In the genomic region with DNA sequence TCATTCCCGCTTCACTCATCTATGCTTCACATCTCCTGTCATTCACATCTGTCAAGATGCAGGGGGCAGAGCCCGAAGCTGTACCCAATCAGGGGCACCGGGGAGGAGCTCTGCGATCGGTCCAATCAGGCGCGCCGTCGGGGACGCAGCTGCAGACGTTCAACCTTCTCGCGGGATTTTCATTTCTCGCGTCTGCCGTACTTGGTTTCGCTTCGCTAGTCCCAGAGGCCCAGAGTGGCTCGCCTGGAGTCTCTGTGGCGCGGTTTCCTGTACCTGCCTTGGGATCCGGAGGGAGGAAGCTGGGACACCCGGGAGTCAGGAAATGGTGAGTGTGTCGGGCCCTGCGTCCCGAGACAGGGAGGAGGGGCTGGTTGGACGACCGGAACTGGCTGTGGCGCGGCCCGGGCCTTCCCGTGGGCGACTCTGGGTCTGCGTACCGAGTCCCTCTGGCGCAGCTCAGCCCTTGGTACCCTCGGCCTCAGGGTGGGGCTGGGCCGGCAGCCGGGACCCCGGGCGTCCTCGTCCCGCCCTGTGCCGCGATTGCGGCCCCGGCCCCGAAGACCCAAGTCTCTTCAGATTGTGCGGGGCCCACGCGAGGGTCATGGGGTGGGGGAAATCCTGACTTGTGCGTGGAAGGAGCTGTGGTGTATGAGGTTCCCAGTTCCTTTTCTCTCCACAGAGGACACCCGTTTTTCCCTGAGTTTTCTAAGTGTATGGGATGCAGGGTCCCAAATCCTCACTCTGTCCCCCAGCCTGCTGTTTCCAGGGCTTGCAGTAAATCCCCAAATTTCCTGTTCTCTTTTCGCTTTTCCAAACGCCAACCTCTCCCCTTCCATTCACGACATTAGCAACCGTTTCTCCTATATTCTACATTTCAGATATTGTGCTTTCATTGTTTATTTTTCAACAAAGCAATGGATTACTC, we compare ENCODE assay signal across 1 cellular context.
TF ChIP-seq lines count a peak whose summit lies in the region.

ZNF136 (plus strand) TSS at position 215 of the 925 bp plus-strand sequence; CDS start at position 323, 108 bp downstream.

TF ChIP-seq in HepG2, 621 proteins besides CTCF, POLR2A, EP300 and RAD21 (continued from another document and continues in another):
- TF ChIP-seq, protein P1, sequence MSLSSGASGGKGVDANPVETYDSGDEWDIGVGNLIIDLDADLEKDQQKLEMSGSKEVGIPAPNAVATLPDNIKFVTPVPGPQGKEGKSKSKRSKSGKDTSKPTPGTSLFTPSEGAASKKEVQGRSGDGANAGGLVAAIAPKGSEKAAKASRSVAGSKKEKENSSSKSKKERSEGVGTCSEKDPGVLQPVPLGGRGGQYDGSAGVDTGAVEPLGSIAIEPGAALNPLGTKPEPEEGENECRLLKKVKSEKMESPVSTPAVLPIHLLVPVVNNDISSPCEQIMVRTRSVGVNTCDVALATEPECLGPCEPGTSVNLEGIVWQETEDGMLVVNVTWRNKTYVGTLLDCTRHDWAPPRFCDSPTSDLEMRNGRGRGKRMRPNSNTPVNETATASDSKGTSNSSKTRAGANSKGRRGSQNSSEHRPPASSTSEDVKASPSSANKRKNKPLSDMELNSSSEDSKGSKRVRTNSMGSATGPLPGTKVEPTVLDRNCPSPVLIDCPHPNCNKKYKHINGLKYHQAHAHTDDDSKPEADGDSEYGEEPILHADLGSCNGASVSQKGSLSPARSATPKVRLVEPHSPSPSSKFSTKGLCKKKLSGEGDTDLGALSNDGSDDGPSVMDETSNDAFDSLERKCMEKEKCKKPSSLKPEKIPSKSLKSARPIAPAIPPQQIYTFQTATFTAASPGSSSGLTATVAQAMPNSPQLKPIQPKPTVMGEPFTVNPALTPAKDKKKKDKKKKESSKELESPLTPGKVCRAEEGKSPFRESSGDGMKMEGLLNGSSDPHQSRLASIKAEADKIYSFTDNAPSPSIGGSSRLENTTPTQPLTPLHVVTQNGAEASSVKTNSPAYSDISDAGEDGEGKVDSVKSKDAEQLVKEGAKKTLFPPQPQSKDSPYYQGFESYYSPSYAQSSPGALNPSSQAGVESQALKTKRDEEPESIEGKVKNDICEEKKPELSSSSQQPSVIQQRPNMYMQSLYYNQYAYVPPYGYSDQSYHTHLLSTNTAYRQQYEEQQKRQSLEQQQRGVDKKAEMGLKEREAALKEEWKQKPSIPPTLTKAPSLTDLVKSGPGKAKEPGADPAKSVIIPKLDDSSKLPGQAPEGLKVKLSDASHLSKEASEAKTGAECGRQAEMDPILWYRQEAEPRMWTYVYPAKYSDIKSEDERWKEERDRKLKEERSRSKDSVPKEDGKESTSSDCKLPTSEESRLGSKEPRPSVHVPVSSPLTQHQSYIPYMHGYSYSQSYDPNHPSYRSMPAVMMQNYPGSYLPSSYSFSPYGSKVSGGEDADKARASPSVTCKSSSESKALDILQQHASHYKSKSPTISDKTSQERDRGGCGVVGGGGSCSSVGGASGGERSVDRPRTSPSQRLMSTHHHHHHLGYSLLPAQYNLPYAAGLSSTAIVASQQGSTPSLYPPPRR (CRISPR knock-in tag; IDR thresholded peaks at IDR 0.05; ENCODE audit: borderline replicate concordance) = no peak
- peak; percentile 26; the same call in 1 of the 2 replicates for TF ChIP-seq KLF6 (CRISPR knock-in tag; IDR thresholded peaks at IDR 0.05)
- no peak for TF ChIP-seq ONECUT2 (CRISPR knock-in tag; IDR thresholded peaks at IDR 0.05)
- TF ChIP-seq, protein P2, sequence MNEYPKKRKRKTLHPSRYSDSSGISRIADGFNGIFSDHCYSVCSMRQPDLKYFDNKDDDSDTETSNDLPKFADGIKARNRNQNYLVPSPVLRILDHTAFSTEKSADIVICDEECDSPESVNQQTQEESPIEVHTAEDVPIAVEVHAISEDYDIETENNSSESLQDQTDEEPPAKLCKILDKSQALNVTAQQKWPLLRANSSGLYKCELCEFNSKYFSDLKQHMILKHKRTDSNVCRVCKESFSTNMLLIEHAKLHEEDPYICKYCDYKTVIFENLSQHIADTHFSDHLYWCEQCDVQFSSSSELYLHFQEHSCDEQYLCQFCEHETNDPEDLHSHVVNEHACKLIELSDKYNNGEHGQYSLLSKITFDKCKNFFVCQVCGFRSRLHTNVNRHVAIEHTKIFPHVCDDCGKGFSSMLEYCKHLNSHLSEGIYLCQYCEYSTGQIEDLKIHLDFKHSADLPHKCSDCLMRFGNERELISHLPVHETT (CRISPR knock-in tag; conservative IDR thresholded peaks at IDR 0.05) = 0 out of 2 replicates have a peak, but pooled peaks have one; percentile 59
- peak; percentile 81 for TF ChIP-seq THAP11 (CRISPR knock-in tag; IDR thresholded peaks at IDR 0.05)
- TF ChIP-seq TEAD2 (CRISPR knock-in tag; IDR thresholded peaks at IDR 0.05) = no peak
- TF ChIP-seq, protein P3, sequence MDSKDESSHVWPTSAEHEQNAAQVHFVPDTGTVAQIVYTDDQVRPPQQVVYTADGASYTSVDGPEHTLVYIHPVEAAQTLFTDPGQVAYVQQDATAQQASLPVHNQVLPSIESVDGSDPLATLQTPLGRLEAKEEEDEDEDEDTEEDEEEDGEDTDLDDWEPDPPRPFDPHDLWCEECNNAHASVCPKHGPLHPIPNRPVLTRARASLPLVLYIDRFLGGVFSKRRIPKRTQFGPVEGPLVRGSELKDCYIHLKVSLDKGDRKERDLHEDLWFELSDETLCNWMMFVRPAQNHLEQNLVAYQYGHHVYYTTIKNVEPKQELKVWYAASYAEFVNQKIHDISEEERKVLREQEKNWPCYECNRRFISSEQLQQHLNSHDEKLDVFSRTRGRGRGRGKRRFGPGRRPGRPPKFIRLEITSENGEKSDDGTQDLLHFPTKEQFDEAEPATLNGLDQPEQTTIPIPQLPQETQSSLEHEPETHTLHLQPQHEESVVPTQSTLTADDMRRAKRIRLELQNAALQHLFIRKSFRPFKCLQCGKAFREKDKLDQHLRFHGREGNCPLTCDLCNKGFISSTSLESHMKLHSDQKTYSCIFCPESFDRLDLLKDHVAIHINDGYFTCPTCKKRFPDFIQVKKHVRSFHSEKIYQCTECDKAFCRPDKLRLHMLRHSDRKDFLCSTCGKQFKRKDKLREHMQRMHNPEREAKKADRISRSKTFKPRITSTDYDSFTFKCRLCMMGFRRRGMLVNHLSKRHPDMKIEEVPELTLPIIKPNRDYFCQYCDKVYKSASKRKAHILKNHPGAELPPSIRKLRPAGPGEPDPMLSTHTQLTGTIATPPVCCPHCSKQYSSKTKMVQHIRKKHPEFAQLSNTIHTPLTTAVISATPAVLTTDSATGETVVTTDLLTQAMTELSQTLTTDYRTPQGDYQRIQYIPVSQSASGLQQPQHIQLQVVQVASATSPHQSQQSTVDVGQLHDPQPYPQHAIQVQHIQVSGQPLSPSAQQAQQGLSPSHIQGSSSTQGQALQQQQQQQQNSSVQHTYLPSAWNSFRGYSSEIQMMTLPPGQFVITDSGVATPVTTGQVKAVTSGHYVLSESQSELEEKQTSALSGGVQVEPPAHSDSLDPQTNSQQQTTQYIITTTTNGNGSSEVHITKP (CRISPR knock-in tag; IDR thresholded peaks at IDR 0.05; ENCODE audit: low read depth) = no peak
- TF ChIP-seq MTF2 (CRISPR knock-in tag; IDR thresholded peaks at IDR 0.05; ENCODE audit: borderline replicate concordance) = no peak
- TF ChIP-seq, protein P4, sequence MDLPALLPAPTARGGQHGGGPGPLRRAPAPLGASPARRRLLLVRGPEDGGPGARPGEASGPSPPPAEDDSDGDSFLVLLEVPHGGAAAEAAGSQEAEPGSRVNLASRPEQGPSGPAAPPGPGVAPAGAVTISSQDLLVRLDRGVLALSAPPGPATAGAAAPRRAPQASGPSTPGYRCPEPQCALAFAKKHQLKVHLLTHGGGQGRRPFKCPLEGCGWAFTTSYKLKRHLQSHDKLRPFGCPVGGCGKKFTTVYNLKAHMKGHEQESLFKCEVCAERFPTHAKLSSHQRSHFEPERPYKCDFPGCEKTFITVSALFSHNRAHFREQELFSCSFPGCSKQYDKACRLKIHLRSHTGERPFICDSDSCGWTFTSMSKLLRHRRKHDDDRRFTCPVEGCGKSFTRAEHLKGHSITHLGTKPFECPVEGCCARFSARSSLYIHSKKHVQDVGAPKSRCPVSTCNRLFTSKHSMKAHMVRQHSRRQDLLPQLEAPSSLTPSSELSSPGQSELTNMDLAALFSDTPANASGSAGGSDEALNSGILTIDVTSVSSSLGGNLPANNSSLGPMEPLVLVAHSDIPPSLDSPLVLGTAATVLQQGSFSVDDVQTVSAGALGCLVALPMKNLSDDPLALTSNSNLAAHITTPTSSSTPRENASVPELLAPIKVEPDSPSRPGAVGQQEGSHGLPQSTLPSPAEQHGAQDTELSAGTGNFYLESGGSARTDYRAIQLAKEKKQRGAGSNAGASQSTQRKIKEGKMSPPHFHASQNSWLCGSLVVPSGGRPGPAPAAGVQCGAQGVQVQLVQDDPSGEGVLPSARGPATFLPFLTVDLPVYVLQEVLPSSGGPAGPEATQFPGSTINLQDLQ (CRISPR knock-in tag; IDR thresholded peaks at IDR 0.05) = 0 out of 2 replicates have a peak, but pooled peaks have one; percentile 73
- TF ChIP-seq ZNF605 (CRISPR knock-in tag; IDR thresholded peaks at IDR 0.05) = no peak
- no peak; the same call in 1 of the 2 replicates for TF ChIP-seq SP4 (CRISPR knock-in tag; IDR thresholded peaks at IDR 0.05)
- peak; percentile 60 for TF ChIP-seq CREM (IDR thresholded peaks at IDR 0.05)
- TF ChIP-seq CREM (CRISPR knock-in tag; IDR thresholded peaks at IDR 0.05) = no peak
- no peak for TF ChIP-seq NR2F1 (CRISPR knock-in tag; IDR thresholded peaks at IDR 0.05)
- peak; percentile 39; the same call in 1 of the 2 replicates for TF ChIP-seq TFDP1 (CRISPR knock-in tag; IDR thresholded peaks at IDR 0.05; ENCODE audit: borderline replicate concordance)
- no peak for TF ChIP-seq ZKSCAN5 (CRISPR knock-in tag; IDR thresholded peaks at IDR 0.05)
- TF ChIP-seq KAT8 (CRISPR knock-in tag; IDR thresholded peaks at IDR 0.05) = peak; percentile 87
- TF ChIP-seq, protein P5, sequence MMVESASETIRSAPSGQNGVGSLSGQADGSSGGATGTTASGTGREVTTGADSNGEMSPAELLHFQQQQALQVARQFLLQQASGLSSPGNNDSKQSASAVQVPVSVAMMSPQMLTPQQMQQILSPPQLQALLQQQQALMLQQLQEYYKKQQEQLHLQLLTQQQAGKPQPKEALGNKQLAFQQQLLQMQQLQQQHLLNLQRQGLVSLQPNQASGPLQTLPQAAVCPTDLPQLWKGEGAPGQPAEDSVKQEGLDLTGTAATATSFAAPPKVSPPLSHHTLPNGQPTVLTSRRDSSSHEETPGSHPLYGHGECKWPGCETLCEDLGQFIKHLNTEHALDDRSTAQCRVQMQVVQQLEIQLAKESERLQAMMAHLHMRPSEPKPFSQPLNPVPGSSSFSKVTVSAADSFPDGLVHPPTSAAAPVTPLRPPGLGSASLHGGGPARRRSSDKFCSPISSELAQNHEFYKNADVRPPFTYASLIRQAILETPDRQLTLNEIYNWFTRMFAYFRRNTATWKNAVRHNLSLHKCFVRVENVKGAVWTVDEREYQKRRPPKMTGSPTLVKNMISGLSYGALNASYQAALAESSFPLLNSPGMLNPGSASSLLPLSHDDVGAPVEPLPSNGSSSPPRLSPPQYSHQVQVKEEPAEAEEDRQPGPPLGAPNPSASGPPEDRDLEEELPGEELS (CRISPR knock-in tag; IDR thresholded peaks at IDR 0.05) = no peak; the same call in 1 of the 2 replicates
- no peak for TF ChIP-seq ZNF850 (CRISPR knock-in tag; conservative IDR thresholded peaks at IDR 0.05)
- peak; percentile 66 for TF ChIP-seq MED1 (CRISPR knock-in tag; IDR thresholded peaks at IDR 0.05)
- TF ChIP-seq E2F1 (CRISPR knock-in tag; IDR thresholded peaks at IDR 0.05) = no peak; the same call in 1 of the 2 replicates
- no peak for TF ChIP-seq ZNF549 (CRISPR knock-in tag; IDR thresholded peaks at IDR 0.05)
- TF ChIP-seq, protein P6, sequence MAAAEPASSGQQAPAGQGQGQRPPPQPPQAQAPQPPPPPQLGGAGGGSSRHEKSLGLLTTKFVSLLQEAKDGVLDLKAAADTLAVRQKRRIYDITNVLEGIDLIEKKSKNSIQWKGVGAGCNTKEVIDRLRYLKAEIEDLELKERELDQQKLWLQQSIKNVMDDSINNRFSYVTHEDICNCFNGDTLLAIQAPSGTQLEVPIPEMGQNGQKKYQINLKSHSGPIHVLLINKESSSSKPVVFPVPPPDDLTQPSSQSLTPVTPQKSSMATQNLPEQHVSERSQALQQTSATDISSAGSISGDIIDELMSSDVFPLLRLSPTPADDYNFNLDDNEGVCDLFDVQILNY (CRISPR knock-in tag; conservative IDR thresholded peaks at IDR 0.05) = 0 out of 2 replicates have a peak, but pooled peaks have one; percentile 44
- TF ChIP-seq NCOR1 (IDR thresholded peaks at IDR 0.05; ENCODE audit: borderline replicate concordance, low read length) = no peak
- TF ChIP-seq, protein P7, sequence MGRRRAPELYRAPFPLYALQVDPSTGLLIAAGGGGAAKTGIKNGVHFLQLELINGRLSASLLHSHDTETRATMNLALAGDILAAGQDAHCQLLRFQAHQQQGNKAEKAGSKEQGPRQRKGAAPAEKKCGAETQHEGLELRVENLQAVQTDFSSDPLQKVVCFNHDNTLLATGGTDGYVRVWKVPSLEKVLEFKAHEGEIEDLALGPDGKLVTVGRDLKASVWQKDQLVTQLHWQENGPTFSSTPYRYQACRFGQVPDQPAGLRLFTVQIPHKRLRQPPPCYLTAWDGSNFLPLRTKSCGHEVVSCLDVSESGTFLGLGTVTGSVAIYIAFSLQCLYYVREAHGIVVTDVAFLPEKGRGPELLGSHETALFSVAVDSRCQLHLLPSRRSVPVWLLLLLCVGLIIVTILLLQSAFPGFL (CRISPR knock-in tag; IDR thresholded peaks at IDR 0.05) = no peak
- TF ChIP-seq EEA1 (CRISPR knock-in tag; IDR thresholded peaks at IDR 0.05; ENCODE audit: borderline replicate concordance) = no peak
- peak; percentile 86 for TF ChIP-seq ZMYM4 (CRISPR knock-in tag; IDR thresholded peaks at IDR 0.05)
- peak; percentile 51; the same call in 1 of the 2 replicates for TF ChIP-seq PITX1 (CRISPR knock-in tag; IDR thresholded peaks at IDR 0.05)
- TF ChIP-seq FOXP1 (IDR thresholded peaks at IDR 0.05) = no peak
- TF ChIP-seq FOXP1 (CRISPR knock-in tag; IDR thresholded peaks at IDR 0.05) = no peak
